Comparison of ENCODE assay signal across 8 cellular contexts in the genomic region with DNA sequence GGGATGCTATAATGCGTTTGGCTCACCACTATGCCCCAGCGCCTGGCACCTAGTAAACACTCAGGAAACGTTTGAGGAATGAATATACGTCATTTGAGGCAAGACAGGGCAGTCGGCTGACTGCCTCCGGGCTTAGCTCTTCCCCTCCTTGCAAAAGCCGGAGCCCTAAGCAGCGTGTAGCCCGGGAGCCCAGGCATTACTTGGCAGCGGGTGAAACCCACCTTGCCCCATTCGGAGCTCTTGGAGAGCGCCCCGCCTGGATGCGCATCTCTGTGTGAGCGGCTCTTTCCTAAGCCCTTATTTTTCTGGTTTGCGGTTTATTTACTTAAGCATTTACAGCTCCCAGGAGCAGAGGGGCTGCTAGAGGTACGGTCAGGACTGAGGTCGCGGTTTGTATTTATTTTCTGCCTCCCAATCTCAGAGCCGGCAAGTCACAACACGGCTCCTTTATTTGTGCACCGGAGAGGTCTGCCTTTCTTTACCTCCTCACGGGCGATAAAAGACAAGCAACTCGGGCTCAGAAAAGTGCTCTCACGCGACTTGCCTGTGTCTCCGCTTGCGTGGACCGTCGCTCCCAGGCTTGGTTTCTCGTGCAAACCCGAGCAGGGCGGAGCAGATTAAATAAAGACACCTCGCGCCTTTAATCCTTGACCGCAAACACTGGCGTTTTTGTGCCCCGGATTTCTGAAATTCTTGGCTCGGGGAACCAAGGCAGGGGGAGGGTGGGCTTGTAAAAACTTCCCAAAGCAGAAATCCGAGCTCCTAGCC. TPM values are rescaled to one million over a fixed set of nuclear protein-coding genes. Genes with fewer than 3 reads are reported as not detected.
DNase-seq lines count a peak whose midpoint lies in the region; ATAC-seq and TF ChIP-seq lines count a peak whose summit lies in the region.

No MANE protein-coding gene starts in this region.

- H3K36me3 ChIP-seq in CD4-positive, CD25-positive, alpha-beta regulatory T cell (ENCODE audit: control insufficient read depth, insufficient read depth, low read length), result peaks cover 1% of the 10 kb centered on the region
- H3K36me3 ChIP-seq in HCT116 (ENCODE audit: control insufficient read depth in 1 of 2, insufficient read depth in 2 of 2, low read length in 2 of 2), result no peaks in the 10 kb centered on the region
- H3K36me3 ChIP-seq in subcutaneous abdominal adipose tissue (ENCODE audit: control insufficient read depth in 5 of 5, insufficient read depth in 5 of 5, low read length in 5 of 5), result no peaks in the 10 kb centered on the region

- H3K4me1 Mint-ChIP-seq in CD4-positive, CD25-positive, alpha-beta regulatory T cell, result peaks cover 22 to 50% (median 39%) of the 10 kb centered on the region in 4 donors

- H3K27ac Mint-ChIP-seq in CD4-positive, CD25-positive, alpha-beta regulatory T cell, result peak overlapping the region; percentile 79 to 94 (median 85)

- BruUV-seq in HCT116 (replicated peaks; lab: Mats Ljungman, UMichigan), result no TSS peak

- peaks cover 24% of the 10 kb centered on the region for H3K27me3 ChIP-seq in CD4-positive, CD25-positive, alpha-beta regulatory T cell (ENCODE audit: control insufficient read depth, insufficient read depth, low read length)
- H3K27me3 ChIP-seq in HCT116 (ENCODE audit: insufficient read depth, low read length), result peaks cover 46% of the 10 kb centered on the region
- no peaks in the 10 kb centered on the region for H3K27me3 ChIP-seq in subcutaneous abdominal adipose tissue (ENCODE audit: control insufficient read depth in 5 of 5, insufficient read depth in 4 of 5, low read length in 5 of 5)

- POLR2A ChIA-PET in HCT116 (lab: Charles Lee), result interaction anchor here (0.6 to 2.4 kb wide), 13 partner anchors 10 to 142 kb away, joined by 3 to 13 read pairs (median 5); a partner anchor contains a TSS

- no peaks in the 10 kb centered on the region for H4K20me1 ChIP-seq in HCT116 (ENCODE audit: insufficient read depth)

- H3K9me3 Mint-ChIP-seq in CD4-positive, CD25-positive, alpha-beta regulatory T cell, result no peaks in the 10 kb centered on the region

- peak overlapping the region; percentile 85 for H3K4me3 ChIP-seq in CD4-positive, CD25-positive, alpha-beta regulatory T cell (ENCODE audit: low read depth, low read length)
- H3K4me3 ChIP-seq in HCT116 (replicated peaks in 1 of 2; ENCODE audit: low read depth in 1 of 2, low read length in 2 of 2) (peak overlapping the region; percentile 58 to 61), epithelial cell of proximal tubule (ENCODE audit: low read depth, low read length) (peak overlapping the region; percentile 83), subcutaneous abdominal adipose tissue (ENCODE audit: low read depth in 1 of 5, low read length in 5 of 5) (peak overlapping the region; percentile 84 to 95 (median 87))

- DNase-seq in CD4-positive, CD25-positive, alpha-beta regulatory T cell, result peak in 2 of 3 donors; percentile 27 to 70
- no peak for DNase-seq in HCT116 (ENCODE audit: low read depth, low spot score)
- peak; percentile 49 for DNase-seq in NOMO-1 treated with DMSO at 0.1 percent for 48 hours (lab: John Stamatoyannopoulos, UW; ENCODE audit: unreplicated experiment)
- peak; percentile 57 for DNase-seq in activated T-cell treated with anti-CD3 and anti-CD28 coated beads, Interleukin-2, amount 50 U/mL, for 1 hour
- DNase-seq in epithelial cell of proximal tubule (ENCODE audit: low read depth), result peak; percentile 50
- peak; percentile 61 for DNase-seq in mucosa of gallbladder (ENCODE audit: low spot score)

- H3K9me2 ChIP-seq in HCT116 (ENCODE audit: insufficient read depth), result no peaks in the 10 kb centered on the region

- peak overlapping the region; percentile 91 for H3K4me2 ChIP-seq in HCT116 (ENCODE audit: low read length)

- TF ChIP-seq RAD21 in HCT116 (IDR thresholded peaks at IDR 0.05; ENCODE audit: low read depth), result no peak

- TF ChIP-seq CTCF in HCT116 (IDR thresholded peaks at IDR 0.05 in 2 of 3, conservative IDR thresholded peaks at IDR 0.05 in 1 of 3; ENCODE audit: borderline replicate concordance in 1 of 3, insufficient read depth in 1 of 3, low read depth in 2 of 3, low read length in 2 of 3) (no peak), epithelial cell of proximal tubule (conservative IDR thresholded peaks at IDR 0.05; ENCODE audit: low read depth, low read length) (peak; percentile 9)

- H3K36me3 Mint-ChIP-seq in CD4-positive, CD25-positive, alpha-beta regulatory T cell, result peaks cover 11% of the 10 kb centered on the region

- TF ChIP-seq POLR2A in HCT116 (IDR thresholded peaks at IDR 0.05; ENCODE audit: borderline replicate concordance, extremely low read depth, insufficient read depth, insufficient read length), result no peak

- peak overlapping the region; percentile 98 for H2AFZ ChIP-seq in HCT116 (ENCODE audit: low read depth, low read length, poor library complexity, severe bottlenecking)

- no peaks in the 10 kb centered on the region for H3K9me3 ChIP-seq in CD4-positive, CD25-positive, alpha-beta regulatory T cell (ENCODE audit: control insufficient read depth in 2 of 2, low read length in 2 of 2)
- H3K9me3 ChIP-seq in HCT116 (ENCODE audit: control insufficient read depth in 1 of 2, insufficient read depth in 1 of 2, low read depth in 1 of 2, low read length in 2 of 2) (no peaks in the 10 kb centered on the region), subcutaneous abdominal adipose tissue (ENCODE audit: control insufficient read depth in 5 of 5, low read length in 5 of 5) (no peaks in the 10 kb centered on the region)

- H3K27me3 Mint-ChIP-seq in CD4-positive, CD25-positive, alpha-beta regulatory T cell, result peaks cover 43% of the 10 kb centered on the region

- intact Hi-C loops in HCT116 (cut with micrococcal nuclease), result loop anchor here (2.0 kb wide), 1 partner anchor 26 kb away; a partner anchor contains a TSS

- peak in 1 of 2 donors; percentile 7 for ATAC-seq in CD4-positive, CD25-positive, alpha-beta regulatory T cell (ENCODE audit: low read depth in 2 of 2)
- ATAC-seq in HCT116, result peak; percentile 44
- no peak for ATAC-seq in GM18868 (IDR thresholded peaks at IDR 0.05; ENCODE audit: unreplicated experiment)

- RAD21 ChIA-PET in HCT116 (lab: Charles Lee; ENCODE audit: low non-redundant PET in 1 of 2, low total read pairs in 2 of 2, uncharacterized antibody in 2 of 2, unreplicated experiment in 2 of 2), result interaction anchor here in 1 of 2 experiments (1.3 kb wide), 1 partner anchor 25 kb away, joined by 3 read pairs; a partner anchor contains a TSS

- H3K79me2 ChIP-seq in HCT116 (ENCODE audit: insufficient read depth, low read length), result no peaks in the 10 kb centered on the region

- CTCF ChIA-PET in HCT116 (lab: Charles Lee), result no interaction called here

- peak overlapping the region; percentile 94 to 99 (median 98) for H3K4me3 Mint-ChIP-seq in CD4-positive, CD25-positive, alpha-beta regulatory T cell

- H3K9ac ChIP-seq in HCT116 (ENCODE audit: low read length) (peak overlapping the region; percentile 42), subcutaneous abdominal adipose tissue (ENCODE audit: low read length in 5 of 5) (peak overlapping the region; percentile 82 to 91 (median 85))

- peaks cover 47% of the 10 kb centered on the region for H3K4me1 ChIP-seq in CD4-positive, CD25-positive, alpha-beta regulatory T cell (ENCODE audit: control insufficient read depth, insufficient read depth, low read length, poor library complexity, severe bottlenecking)
- H3K4me1 ChIP-seq in HCT116 (ENCODE audit: control insufficient read depth in 1 of 2, insufficient read depth in 2 of 2, low read length in 2 of 2) (peaks cover 2 to 19% of the 10 kb centered on the region in 2 experiments; a peak in 2 of 4 replicates), subcutaneous abdominal adipose tissue (ENCODE audit: control insufficient read depth in 5 of 5, insufficient read depth in 5 of 5, low read length in 5 of 5) (peaks cover 0 to 40% (median 34%) of the 10 kb centered on the region in 5 donors)

- peak overlapping the region; percentile 81 for H3K27ac ChIP-seq in CD4-positive, CD25-positive, alpha-beta regulatory T cell (ENCODE audit: insufficient read depth, low read length, poor library complexity, severe bottlenecking)
- H3K27ac ChIP-seq in HCT116 (ENCODE audit: low read depth, low read length), result peak overlapping the region; percentile 16; the same call in 1 of the 2 replicates
- peak overlapping the region; percentile 63 for H3K27ac ChIP-seq in subcutaneous abdominal adipose tissue (ENCODE audit: low read depth, low read length)

TF ChIP-seq in HCT116, 20 proteins besides CTCF, POLR2A, EP300 and RAD21 (continues in another document):
- TF ChIP-seq, protein P1, sequence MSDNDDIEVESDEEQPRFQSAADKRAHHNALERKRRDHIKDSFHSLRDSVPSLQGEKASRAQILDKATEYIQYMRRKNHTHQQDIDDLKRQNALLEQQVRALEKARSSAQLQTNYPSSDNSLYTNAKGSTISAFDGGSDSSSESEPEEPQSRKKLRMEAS (IDR thresholded peaks at IDR 0.05), result no peak
- TF ChIP-seq TCF7L2 (IDR thresholded peaks at IDR 0.05; ENCODE audit: borderline replicate concordance, extremely low read depth, insufficient read depth, insufficient read length) (no peak), POLR2AphosphoS5 (IDR thresholded peaks at IDR 0.05; ENCODE audit: low read depth, low read length) (no peak), FOSL1 (IDR thresholded peaks at IDR 0.05; ENCODE audit: low read depth) (no peak), EZH2phosphoT487 (IDR thresholded peaks at IDR 0.05; ENCODE audit: borderline replicate concordance) (peak; percentile 82; the same call in 1 of the 2 replicates)

RNA-seq across cellular contexts. Expression of a gene that starts 0.7 kb away (rescaled TPM):
- total RNA-seq in CD4-positive, CD25-positive, alpha-beta regulatory T cell, result 97.5 TPM
- 10 to 100 TPM in 1 of 4 donors, 1 to 10 TPM in 3; 6.9 to 11.1 (median 8.6) TPM for polyA plus RNA-seq in CD4-positive, CD25-positive, alpha-beta regulatory T cell
- total RNA-seq in HCT116 (2021; ENCODE audit: unreplicated experiment) (9.2 TPM), epithelial cell of proximal tubule (4.3 and 4.6 TPM in 2 replicates), mucosa of gallbladder (90.5 TPM)
- polyA plus RNA-seq in HCT116 (2012), result 2.9 and 3.0 TPM in 2 replicates

RNA-seq across cellular contexts. Expression of a gene that starts 25.4 kb away (rescaled TPM):
- 10.5 TPM for total RNA-seq in CD4-positive, CD25-positive, alpha-beta regulatory T cell
- 10 to 100 TPM; 21.2 to 28.0 (median 23.3) TPM for polyA plus RNA-seq in CD4-positive, CD25-positive, alpha-beta regulatory T cell
- total RNA-seq in HCT116 (2021; ENCODE audit: unreplicated experiment) (26.6 TPM), epithelial cell of proximal tubule (34.4 and 44.5 TPM in 2 replicates), mucosa of gallbladder (38.7 TPM)
- 14.3 and 17.1 TPM in 2 replicates for polyA plus RNA-seq in HCT116 (2012)

Comparison
In these comparisons a context has a peak if more than half of its experiments do, and no peak if none do; other contexts are left out.
1. H3K27ac ChIP-seq: peak in every context shown above with its lines; median percentile 81 in CD4-positive, CD25-positive, alpha-beta regulatory T cell; 63 in subcutaneous abdominal adipose tissue; 16 in HCT116.